ENCODE assay signal across 9 cellular contexts in the genomic region with DNA sequence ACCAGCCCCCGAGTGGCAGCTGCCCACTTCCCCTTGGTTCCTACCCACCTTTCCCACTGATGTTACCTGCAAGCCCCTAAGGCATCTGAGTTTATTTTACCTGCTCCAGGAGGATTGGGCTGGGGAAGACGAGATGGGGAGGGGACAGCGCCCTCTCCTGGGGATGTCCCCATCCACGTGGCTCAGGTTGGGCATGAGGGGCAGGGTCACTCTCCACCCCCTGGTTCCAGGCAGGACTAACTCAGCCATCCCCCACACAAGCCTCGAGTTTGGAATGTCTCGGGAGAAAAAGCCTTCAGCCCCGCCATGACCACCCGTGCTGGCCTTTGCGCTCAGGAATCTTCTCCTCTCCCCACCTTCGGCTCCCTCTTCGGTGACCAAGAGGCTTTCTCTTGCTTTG.
DNase-seq lines count a peak whose midpoint lies in the region; ATAC-seq and TF ChIP-seq lines count a peak whose summit lies in the region.
"Had no signal": no experiment of that assay in that cellular context is flagged by ENCODE, and none has a peak within 500 bp of the region (broad histone marks: within the 10 kb centered on the region; RNA-seq: fewer than 3 reads in every experiment).

No MANE protein-coding gene starts in this region.

- H3K9me3 ChIP-seq in iPS DF 6.9 (ENCODE audit: control insufficient read depth, insufficient read depth, low read length) (no peaks in the 10 kb centered on the region), thoracic aorta (no peaks in the 10 kb centered on the region)

- H3K36me3 ChIP-seq in H7 (replicated peaks; ENCODE audit: control insufficient read depth, insufficient read depth, low read length) (peaks cover 49% of the 10 kb centered on the region), iPS DF 6.9 (ENCODE audit: control insufficient read depth, insufficient read depth, low read length) (peaks cover 21% of the 10 kb centered on the region), thoracic aorta (peaks cover 71% of the 10 kb centered on the region)

- TF ChIP-seq CTCF in thoracic aorta (IDR thresholded peaks at IDR 0.05) (no peak), omental fat pad (IDR thresholded peaks at IDR 0.05) (no peak)

- no peaks in the 10 kb centered on the region for H3K4me1 ChIP-seq in iPS DF 6.9 (ENCODE audit: control insufficient read depth, insufficient read depth, low read length)
- H3K4me1 ChIP-seq in thoracic aorta (ENCODE audit: control insufficient read depth in 1 of 2, low read depth in 2 of 2), result peaks cover 63 to 93% of the 10 kb centered on the region in 2 donors

- H3K27me3 ChIP-seq in H7 (ENCODE audit: control insufficient read depth, insufficient read depth, low read length) (no peaks in the 10 kb centered on the region), iPS DF 6.9 (ENCODE audit: control insufficient read depth, insufficient read depth, low read length) (no peaks in the 10 kb centered on the region), thoracic aorta (replicated peaks; ENCODE audit: insufficient read depth) (no peaks in the 10 kb centered on the region)

- no CpG with 5 or more reads among the region's 11 CpGs for WGBS in iPS DF 6.9 (ENCODE audit: insufficient coverage, insufficient read length)

- ATAC-seq in SK-N-SH treated with all-trans-retinoic acid at 6 μM for 48 hours (peak; percentile 16; the same call in 1 of the 3 replicates), thoracic aorta (ENCODE audit: insufficient number of reproducible peaks, low FRiP score, low read depth) (no peak), omental fat pad (ENCODE audit: low FRiP score) (no peak)

- peak; percentile 96 for DNase-seq in H7
- DNase-seq in iPS DF 6.9 (ENCODE audit: low read depth, low spot score), result peak; percentile 54
- no peak for DNase-seq in thoracic aorta (ENCODE audit: low spot score)
- no peak for DNase-seq in omental fat pad (ENCODE audit: low spot score)
- no peak for DNase-seq in NCI-H146 treated with DMSO at 0.1 percent for 48 hours (lab: John Stamatoyannopoulos, UW; ENCODE audit: unreplicated experiment)
- DNase-seq in AG20443 (ENCODE audit: low spot score), result no peak
- DNase-seq: activated CD8-positive, alpha-beta memory T cell treated with anti-CD3 and anti-CD28 coated beads, Interleukin-2, amount 50 U/mL, for 4 hours; SIG-M5 had no signal

- H3K27ac ChIP-seq in iPS DF 6.9 (ENCODE audit: low read length) (no peak overlapping the region), thoracic aorta (peak overlapping the region; percentile 66 to 91)

- H3K4me3 ChIP-seq in H7 (ENCODE audit: insufficient read depth, low read depth, low read length) (no peak overlapping the region), iPS DF 6.9 (ENCODE audit: low read length) (no peak overlapping the region), thoracic aorta (no peak overlapping the region)

TF ChIP-seq in SK-N-SH treated with all-trans-retinoic acid at 6 μM for 48 hours, 23 proteins besides CTCF, POLR2A, EP300 and RAD21:
- TF ChIP-seq ZC3H10 (CRISPR knock-in tag; IDR thresholded peaks at IDR 0.05), result no peak

Comparison
In these comparisons a context has a peak if more than half of its experiments do, and no peak if none do; other contexts are left out.
1. DNase-seq: peak in H7 (single experiment) and iPS DF 6.9 (single experiment); none in thoracic aorta (single experiment), omental fat pad (single experiment), NCI-H146 treated with DMSO at 0.1 percent for 48 hours (single experiment) and AG20443 (single experiment).